19 cellular contexts compared by ENCODE assay signal in genomic region chr18:59662008-59662701, GRCh38. TPM values are rescaled to one million over a fixed set of nuclear protein-coding genes. Genes with fewer than 3 reads are reported as not detected.
DNase-seq lines count a peak whose midpoint lies in the region; ATAC-seq, FAIRE-seq and TF ChIP-seq lines count a peak whose summit lies in the region.
"Had no signal": no experiment of that assay in that cellular context is flagged by ENCODE, and none has a peak within 500 bp of the region (broad histone marks: within the 10 kb centered on the region; RNA-seq: fewer than 3 reads in every experiment).

No MANE protein-coding gene starts in this region.

- CTCF ChIA-PET in activated CD4-positive, alpha-beta T cell treated with anti-CD3 and anti-CD28 coated beads for 36 hours (lab: Charles Lee), result no interaction called here
- CTCF ChIA-PET in activated CD8-positive, alpha-beta memory T cell treated with anti-CD3 and anti-CD28 coated beads, Interleukin-2, amount 10 ng/mL, durations not matched to agents 7 days and 5 days (lab: Charles Lee), result interaction anchor here (0.6 to 1.3 kb wide), 2 partner anchors 34 to 717 kb away, joined by 3 to 4 read pairs; partner anchors contain the start of gene CCBE1

- H3K9me3 Mint-ChIP-seq in activated CD4-positive, alpha-beta T cell treated with anti-CD3 and anti-CD28 coated beads for 36 hours (ENCODE audit: low read depth), result no peaks in the 10 kb centered on the region
- H3K9me3 Mint-ChIP-seq in activated CD8-positive, alpha-beta memory T cell treated with anti-CD3 and anti-CD28 coated beads, Interleukin-2, amount 10 ng/mL, durations not matched to agents 7 days and 5 days (ENCODE audit: low read depth), result no peaks in the 10 kb centered on the region
- H3K9me3 Mint-ChIP-seq: activated naive CD4-positive, alpha-beta T cell treated with anti-CD3 and anti-CD28 coated beads, Interleukin-2, amount 50 U/mL, for 24 hours; activated T-cell treated with anti-CD3 and anti-CD28 coated beads, Interleukin-2, amount 50 U/mL, for 24 hours; type B pancreatic cell had no signal

- no peaks in the 10 kb centered on the region for H3K27me3 ChIP-seq in bronchial epithelial cell (ENCODE audit: control insufficient read depth, insufficient read depth, low read length)

- H3K27ac Mint-ChIP-seq in activated CD4-positive, alpha-beta T cell treated with anti-CD3 and anti-CD28 coated beads for 36 hours, result no peak overlapping the region
- H3K27ac Mint-ChIP-seq in activated CD8-positive, alpha-beta memory T cell treated with anti-CD3 and anti-CD28 coated beads, Interleukin-2, amount 10 ng/mL, durations not matched to agents 7 days and 5 days, result no peak overlapping the region
- H3K27ac Mint-ChIP-seq: activated naive CD4-positive, alpha-beta T cell treated with anti-CD3 and anti-CD28 coated beads, Interleukin-2, amount 50 U/mL, for 24 hours; activated T-cell treated with anti-CD3 and anti-CD28 coated beads, Interleukin-2, amount 50 U/mL, for 24 hours; type B pancreatic cell had no signal

- peak; percentile 62 for FAIRE-seq in bronchial epithelial cell (lab: Jason Lieb, UNC)

- DNase-seq in H4 (ENCODE audit: low spot score) (peak; percentile 30), NCI-H1105 treated with DMSO at 0.1 percent for 48 hours (lab: John Stamatoyannopoulos, UW) (peak; percentile 59), bronchial epithelial cell (ENCODE audit: low read depth) (peak; percentile 97), non-pigmented ciliary epithelial cell (ENCODE audit: low read depth) (peak; percentile 23), NCI-H2029 treated with DMSO at 0.1 percent for 48 hours (lab: John Stamatoyannopoulos, UW) (no peak)
- DNase-seq in activated CD4-positive, alpha-beta T cell treated with anti-CD3 and anti-CD28 coated beads for 36 hours, result no peak
- DNase-seq in activated CD8-positive, alpha-beta memory T cell treated with anti-CD3 and anti-CD28 coated beads, Interleukin-2, amount 10 ng/mL, durations not matched to agents 7 days and 5 days, result no peak
- DNase-seq: activated CD4-positive, alpha-beta T cell treated with anti-CD3 and anti-CD28 coated beads, Interleukin-2, amount 50 U/mL, for 4 hours; activated T-cell treated with anti-CD3 and anti-CD28 coated beads, Interleukin-2, amount 50 U/mL, for 24 hours; kidney glomerular epithelial cell; NCI-H1930; NCI-H82; RPMI8226; stimulated activated CD4-positive, alpha-beta T cell treated with anti-CD3 and anti-CD28 coated beads, Interleukin-15, amount 100 ng/mL, for 24 hours; stimulated activated naive CD8-positive, alpha-beta T cell treated with anti-CD3 and anti-CD28 coated beads, Interleukin-15, Interleukin-2, amounts not matched to agents 100 U/mL and 50 U/mL, for 24 hours had no signal

- TF ChIP-seq CTCF in bronchial epithelial cell (IDR thresholded peaks at IDR 0.05; ENCODE audit: insufficient read depth, low read length, severe bottlenecking), result no peak

- no peaks in the 10 kb centered on the region for H3K36me3 ChIP-seq in bronchial epithelial cell (ENCODE audit: control insufficient read depth, insufficient read depth, low read length)

- no peaks in the 10 kb centered on the region for H3K36me3 Mint-ChIP-seq in activated CD4-positive, alpha-beta T cell treated with anti-CD3 and anti-CD28 coated beads for 36 hours (ENCODE audit: low read depth)
- H3K36me3 Mint-ChIP-seq in activated CD8-positive, alpha-beta memory T cell treated with anti-CD3 and anti-CD28 coated beads, Interleukin-2, amount 10 ng/mL, durations not matched to agents 7 days and 5 days, result no peaks in the 10 kb centered on the region
- H3K36me3 Mint-ChIP-seq: activated naive CD4-positive, alpha-beta T cell treated with anti-CD3 and anti-CD28 coated beads, Interleukin-2, amount 50 U/mL, for 24 hours had no signal

- H3K4me3 ChIP-seq in bronchial epithelial cell (ENCODE audit: low read depth, low read length), result no peak overlapping the region

- no peaks in the 10 kb centered on the region for H3K4me1 Mint-ChIP-seq in activated CD4-positive, alpha-beta T cell treated with anti-CD3 and anti-CD28 coated beads for 36 hours
- no peaks in the 10 kb centered on the region for H3K4me1 Mint-ChIP-seq in activated CD8-positive, alpha-beta memory T cell treated with anti-CD3 and anti-CD28 coated beads, Interleukin-2, amount 10 ng/mL, durations not matched to agents 7 days and 5 days
- H3K4me1 Mint-ChIP-seq: activated naive CD4-positive, alpha-beta T cell treated with anti-CD3 and anti-CD28 coated beads, Interleukin-2, amount 50 U/mL, for 24 hours had no signal

- H3K4me3 Mint-ChIP-seq in activated CD4-positive, alpha-beta T cell treated with anti-CD3 and anti-CD28 coated beads for 36 hours, result no peak overlapping the region
- no peak overlapping the region for H3K4me3 Mint-ChIP-seq in activated CD8-positive, alpha-beta memory T cell treated with anti-CD3 and anti-CD28 coated beads, Interleukin-2, amount 10 ng/mL, durations not matched to agents 7 days and 5 days
- H3K4me3 Mint-ChIP-seq: activated naive CD4-positive, alpha-beta T cell treated with anti-CD3 and anti-CD28 coated beads, Interleukin-2, amount 50 U/mL, for 24 hours; activated T-cell treated with anti-CD3 and anti-CD28 coated beads, Interleukin-2, amount 50 U/mL, for 24 hours; type B pancreatic cell had no signal

- POLR2A ChIA-PET in activated CD4-positive, alpha-beta T cell treated with anti-CD3 and anti-CD28 coated beads for 36 hours (lab: Charles Lee), result no interaction called here

- intact Hi-C loops in activated CD4-positive, alpha-beta T cell treated with anti-CD3 and anti-CD28 coated beads for 36 hours (cut with DNase I, micrococcal nuclease), result no loop called here

- ATAC-seq in activated CD4-positive, alpha-beta T cell treated with anti-CD3 and anti-CD28 coated beads for 36 hours, result no peak
- no peak for ATAC-seq in activated CD8-positive, alpha-beta memory T cell treated with anti-CD3 and anti-CD28 coated beads, Interleukin-2, amount 10 ng/mL, durations not matched to agents 7 days and 5 days
- no peak for ATAC-seq in GM21528 (IDR thresholded peaks at IDR 0.05; ENCODE audit: low FRiP score, unreplicated experiment)
- ATAC-seq: HCT116; stimulated activated naive CD8-positive, alpha-beta T cell treated with anti-CD3 and anti-CD28 coated beads, Interleukin-15, Interleukin-2, amounts not matched to agents 100 U/mL and 50 U/mL, for 24 hours had no signal

- H3K27me3 Mint-ChIP-seq in activated CD4-positive, alpha-beta T cell treated with anti-CD3 and anti-CD28 coated beads for 36 hours, result peaks cover 4% of the 10 kb centered on the region
- peaks cover 4% of the 10 kb centered on the region for H3K27me3 Mint-ChIP-seq in activated CD8-positive, alpha-beta memory T cell treated with anti-CD3 and anti-CD28 coated beads, Interleukin-2, amount 10 ng/mL, durations not matched to agents 7 days and 5 days

RNA-seq across cellular contexts. Expression of gene CCBE1, which starts 35.1 kb away (rescaled TPM):
- not detected in 2 replicates for total RNA-seq in H4 (2014; rRNA removed; shearing (Covaris generic))
- total RNA-seq in bronchial epithelial cell, result 1.6 and 4.9 TPM in 2 replicates
- under 1 TPM in 1 of 2 experiments, not detected in 1; 0.14 TPM for total RNA-seq in activated CD4-positive, alpha-beta T cell treated with anti-CD3 and anti-CD28 coated beads for 36 hours
- under 1 TPM in 1 of 2 experiments, not detected in 1; 0.12 TPM for total RNA-seq in activated CD8-positive, alpha-beta memory T cell treated with anti-CD3 and anti-CD28 coated beads, Interleukin-2, amount 10 ng/mL, durations not matched to agents 7 days and 5 days

Comparison
In these comparisons a context has a peak if more than half of its experiments do, and no peak if none do; other contexts are left out.
1. DNase-seq: peak in H4 (single experiment), NCI-H1105 treated with DMSO at 0.1 percent for 48 hours (single experiment), bronchial epithelial cell (single experiment) and non-pigmented ciliary epithelial cell (single experiment); none in activated CD4-positive, alpha-beta T cell treated with anti-CD3 and anti-CD28 coated beads for 36 hours (single experiment), activated CD8-positive, alpha-beta memory T cell treated with anti-CD3 and anti-CD28 coated beads, Interleukin-2, amount 10 ng/mL, durations not matched to agents 7 days and 5 days (single experiment) and NCI-H2029 treated with DMSO at 0.1 percent for 48 hours (single experiment).